ENCODE assay signal across 22 cellular contexts in the genomic region with DNA sequence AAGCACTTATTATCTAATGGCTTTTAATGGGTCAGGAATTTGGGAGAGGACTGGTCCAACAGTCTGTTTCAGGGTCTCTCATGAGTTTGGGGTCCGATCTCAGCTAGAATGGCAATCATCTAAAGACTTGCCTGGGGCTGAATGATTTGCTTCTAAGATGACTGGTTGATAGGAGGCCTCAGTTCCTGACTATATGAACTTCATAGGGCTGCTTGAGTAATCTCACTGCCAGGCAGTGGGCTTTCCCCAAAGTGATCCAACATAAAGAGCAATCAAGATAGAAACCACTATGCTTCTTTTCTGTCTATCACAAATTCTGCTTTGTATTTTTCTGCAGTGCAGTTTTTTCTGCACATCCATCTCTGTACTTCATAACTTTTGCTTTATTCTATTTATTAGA.
"Had no signal": no experiment of that assay in that cellular context is flagged by ENCODE, and none has a peak within 500 bp of the region (broad histone marks: within the 10 kb centered on the region; RNA-seq: fewer than 3 reads in every experiment).

No MANE protein-coding gene starts in this region.

- ATAC-seq: effector memory CD8-positive, alpha-beta T cell; esophagus mucosa; foreskin keratinocyte; gastrocnemius medialis; gastroesophageal sphincter; heart left ventricle; heart right ventricle had no signal

- H3K4me1 Mint-ChIP-seq: endodermal cell had no signal

- H3K9me3 Mint-ChIP-seq: dendritic cell treated with granulocyte-macrophage colony-stimulating factor and Interleukin-4, amounts not matched to agents 40 ng/mL and 50 ng/mL, for 4 days; endodermal cell had no signal

- H3K4me3 Mint-ChIP-seq: dendritic cell treated with granulocyte-macrophage colony-stimulating factor and Interleukin-4, amounts not matched to agents 40 ng/mL and 50 ng/mL, for 4 days; effector memory CD8-positive, alpha-beta T cell; endodermal cell had no signal

- H3K27ac Mint-ChIP-seq: dendritic cell treated with granulocyte-macrophage colony-stimulating factor and Interleukin-4, amounts not matched to agents 40 ng/mL and 50 ng/mL, for 4 days; effector memory CD8-positive, alpha-beta T cell; endodermal cell had no signal

- DNase-seq: colonic mucosa; cortex of kidney; dermis blood vessel endothelial cell; dorsolateral prefrontal cortex; effector CD4-positive, alpha-beta T cell; effector CD8-positive, alpha-beta T cell; effector memory CD4-positive, alpha-beta T cell; effector memory CD8-positive, alpha-beta T cell; endodermal cell; erythroblast; esophagus squamous epithelium; foreskin fibroblast; foreskin keratinocyte; foreskin melanocyte; gastrocnemius medialis; glutamatergic neuron; head of caudate nucleus; heart left ventricle; heart right ventricle had no signal

- H3K27me3 Mint-ChIP-seq: dendritic cell treated with granulocyte-macrophage colony-stimulating factor and Interleukin-4, amounts not matched to agents 40 ng/mL and 50 ng/mL, for 4 days; effector memory CD8-positive, alpha-beta T cell had no signal
